ENCODE assay signal across 32 cellular contexts in genomic region chr21:43983860-43984420, GRCh38. TPM values are rescaled to one million over a fixed set of nuclear protein-coding genes. Genes with fewer than 3 reads are reported as not detected.
A peak's percentile ranks its signal among the peaks of the same experiment; 100 is the strongest.
DNase-seq lines count a peak whose midpoint lies in the region; ATAC-seq, FAIRE-seq and TF ChIP-seq lines count a peak whose summit lies in the region.
"Had no signal": no experiment of that assay in that cellular context is flagged by ENCODE, and none has a peak within 500 bp of the region (broad histone marks: within the 10 kb centered on the region; RNA-seq: fewer than 3 reads in every experiment).

No MANE protein-coding gene starts in this region.

- H3K4me1 Mint-ChIP-seq in MCF 10A (ENCODE audit: insufficient read depth, unreplicated experiment) (no peaks in the 10 kb centered on the region), osteocyte (ENCODE audit: unreplicated experiment) (peaks cover 3% of the 10 kb centered on the region)
- peaks cover 5 to 29% (median 20%) of the 10 kb centered on the region in 7 donors for H3K4me1 Mint-ChIP-seq in naive thymus-derived CD4-positive, alpha-beta T cell
- peaks cover 25% of the 10 kb centered on the region for H3K4me1 Mint-ChIP-seq in activated naive CD8-positive, alpha-beta T cell treated with anti-CD3 and anti-CD28 coated beads for 36 hours

- no peak overlapping the region for H3K4me3 ChIP-seq in breast epithelium
- no peak overlapping the region for H3K4me3 ChIP-seq in GM12878
- H3K4me3 ChIP-seq in naive thymus-derived CD4-positive, alpha-beta T cell (ENCODE audit: low read length): no peak overlapping the region
- H3K4me3 ChIP-seq: esophagus squamous epithelium, ovary, PC-9, upper lobe of left lung had no signal

- BruUV-seq in MCF 10A (replicated peaks; lab: Mats Ljungman, UMichigan) (TSS peak; percentile 7), GM12878 (replicated peaks; lab: Mats Ljungman, UMichigan) (TSS peak; percentile 44)

- RAD21 ChIA-PET in GM12878 (lab: Charles Lee; ENCODE audit: unreplicated experiment): no interaction called here

- H3K27ac Mint-ChIP-seq in MCF 10A (ENCODE audit: low read depth, unreplicated experiment) (no peak overlapping the region), osteocyte (ENCODE audit: unreplicated experiment) (no peak overlapping the region)
- peak overlapping the region in 6 of 9 donors; percentile 6 to 83 (median 58) for H3K27ac Mint-ChIP-seq in naive thymus-derived CD4-positive, alpha-beta T cell
- no peak overlapping the region for H3K27ac Mint-ChIP-seq in activated naive CD8-positive, alpha-beta T cell treated with anti-CD3 and anti-CD28 coated beads for 36 hours
- H3K27ac Mint-ChIP-seq: activated CD8-positive, alpha-beta T cell treated with anti-CD3 and anti-CD28 coated beads for 36 hours; activated naive CD4-positive, alpha-beta T cell treated with anti-CD3 and anti-CD28 coated beads, Interleukin-2, amount 50 U/mL, for 24 hours; activated T-helper 2 cell treated with anti-CD3 and anti-CD28 coated beads, Interferon-gamma antibody, Interleukin-2, Interleukin-4, amounts not matched to agents 10 μg/mL and 5 μg/mL and 100 μg/mL, durations not matched to agents 14 hours and 24 hours and 36 hours; T-helper 2 cell treated with Interferon-gamma antibody and Interleukin-4, amounts not matched to agents 5 μg/mL and 100 μg/mL, for 36 hours had no signal

- H3K4me3 Mint-ChIP-seq in MCF 10A (ENCODE audit: unreplicated experiment): no peak overlapping the region
- H3K4me3 Mint-ChIP-seq in naive thymus-derived CD4-positive, alpha-beta T cell: no peak overlapping the region
- no peak overlapping the region for H3K4me3 Mint-ChIP-seq in osteocyte (ENCODE audit: unreplicated experiment)
- no peak overlapping the region for H3K4me3 Mint-ChIP-seq in activated naive CD8-positive, alpha-beta T cell treated with anti-CD3 and anti-CD28 coated beads for 36 hours
- H3K4me3 Mint-ChIP-seq: activated CD8-positive, alpha-beta T cell treated with anti-CD3 and anti-CD28 coated beads for 36 hours; activated naive CD4-positive, alpha-beta T cell treated with anti-CD3 and anti-CD28 coated beads, Interleukin-2, amount 50 U/mL, for 24 hours; CD4-positive, CD25-positive, alpha-beta regulatory T cell; T-helper 2 cell treated with Interferon-gamma antibody and Interleukin-4, amounts not matched to agents 5 μg/mL and 100 μg/mL, for 36 hours had no signal

- TF ChIP-seq POLR2A in breast epithelium (IDR thresholded peaks at IDR 0.05) (no peak), GM12878 (IDR thresholded peaks at IDR 0.05; ENCODE audit: low read depth, low read length) (no peak)

- in situ Hi-C loops in GM12878 (cut with MboI): no loop called here

- no peak overlapping the region for H2AFZ ChIP-seq in GM12878 (ENCODE audit: control insufficient read depth, low read depth, low read length)
- H2AFZ ChIP-seq: PC-9 had no signal

- FAIRE-seq in GM12878 (lab: Jason Lieb, UNC): no peak
- FAIRE-seq: A204.1, endometrium, keratinocyte had no signal

- WGBS in GM12878 (ENCODE audit: insufficient coverage, insufficient replicate concordance, low lambda C conversion rate, missing lambda C conversion rate): 93% methylated on average over 21 of the region's 25 CpGs

- intact Hi-C loops in MCF 10A (cut with micrococcal nuclease) (no loop called here), breast epithelium (cut with DNase I; ENCODE audit: low total_unique reads) (no loop called here), GM12878 (cut with micrococcal nuclease; ENCODE audit: unreplicated experiment) (no loop called here)
- intact Hi-C loops in naive thymus-derived CD4-positive, alpha-beta T cell (cut with micrococcal nuclease): loop anchor here in 1 of 2 donors (10.0 kb wide), 1 partner anchor 61 kb away; no protein-coding TSS in a partner anchor

- no peak overlapping the region for H3K9ac ChIP-seq in GM12878 (ENCODE audit: control insufficient read depth, insufficient read depth, low read length)

- SMC1A ChIA-PET in GM12878 (lab: Charles Lee; ENCODE audit: uncharacterized antibody, unreplicated experiment): no interaction called here

- no peaks in the 10 kb centered on the region for H3K36me3 ChIP-seq in breast epithelium
- peaks cover 3 to 9% of the 10 kb centered on the region in 2 experiments; a peak in 3 of 4 replicates for H3K36me3 ChIP-seq in GM12878 (ENCODE audit: control insufficient read depth in 2 of 2, insufficient read depth in 2 of 2, low read length in 1 of 2)
- H3K36me3 ChIP-seq in naive thymus-derived CD4-positive, alpha-beta T cell (ENCODE audit: control insufficient read depth in 2 of 3, insufficient read depth in 3 of 3, low read length in 3 of 3): peaks cover 0 to 34% (median 3%) of the 10 kb centered on the region in 3 experiments
- H3K36me3 ChIP-seq: ovary had no signal

- TF ChIP-seq EP300 in GM12878 (IDR thresholded peaks at IDR 0.05; ENCODE audit: borderline replicate concordance in 1 of 2, control insufficient read depth in 1 of 2, low read depth in 2 of 2, low read length in 2 of 2): no peak

- no peak for ATAC-seq in GM12878
- no peak for ATAC-seq in naive thymus-derived CD4-positive, alpha-beta T cell
- ATAC-seq: activated CD8-positive, alpha-beta T cell treated with anti-CD3 and anti-CD28 coated beads for 36 hours; foreskin keratinocyte had no signal

- no peak for TF ChIP-seq RAD21 in GM12878 (IDR thresholded peaks at IDR 0.05; ENCODE audit: insufficient read depth, low read depth, low read length)

- H3K9me3 ChIP-seq in breast epithelium (no peaks in the 10 kb centered on the region), GM12878 (replicated peaks; ENCODE audit: control insufficient read depth, insufficient read depth, low read length) (no peaks in the 10 kb centered on the region)
- no peaks in the 10 kb centered on the region for H3K9me3 ChIP-seq in naive thymus-derived CD4-positive, alpha-beta T cell (ENCODE audit: control insufficient read depth in 2 of 3, low read length in 3 of 3)
- H3K9me3 ChIP-seq: esophagus squamous epithelium, ovary, upper lobe of left lung had no signal

- H3K27ac ChIP-seq in breast epithelium: no peak overlapping the region
- no peak overlapping the region for H3K27ac ChIP-seq in GM12878 (ENCODE audit: control insufficient read depth, insufficient read depth)
- no peak overlapping the region for H3K27ac ChIP-seq in naive thymus-derived CD4-positive, alpha-beta T cell (ENCODE audit: low read depth, low read length)
- H3K27ac ChIP-seq: esophagus squamous epithelium, foreskin keratinocyte, ovary, PC-9, upper lobe of left lung had no signal

- POLR2A ChIA-PET in MCF 10A (lab: Yijun Ruan, JAX): interaction anchor here (0.6 kb wide), 1 partner anchor 100 kb away, joined by 4 read pairs; no protein-coding TSS in a partner anchor
- POLR2A ChIA-PET in GM12878 (lab: Charles Lee): no interaction called here
- POLR2A ChIA-PET in naive thymus-derived CD4-positive, alpha-beta T cell (lab: Charles Lee): interaction anchor here (0.7 kb wide), 1 partner anchor 372 kb away, joined by 3 read pairs; no protein-coding TSS in a partner anchor

- H4K20me1 ChIP-seq in GM12878 (ENCODE audit: control insufficient read depth, insufficient read depth): no peaks in the 10 kb centered on the region

- H3K27me3 Mint-ChIP-seq in MCF 10A (ENCODE audit: insufficient read depth, unreplicated experiment): no peaks in the 10 kb centered on the region
- H3K27me3 Mint-ChIP-seq in naive thymus-derived CD4-positive, alpha-beta T cell: no peaks in the 10 kb centered on the region
- no peaks in the 10 kb centered on the region for H3K27me3 Mint-ChIP-seq in osteocyte (ENCODE audit: unreplicated experiment)
- H3K27me3 Mint-ChIP-seq in activated naive CD8-positive, alpha-beta T cell treated with anti-CD3 and anti-CD28 coated beads for 36 hours: no peaks in the 10 kb centered on the region
- H3K27me3 Mint-ChIP-seq: activated CD8-positive, alpha-beta T cell treated with anti-CD3 and anti-CD28 coated beads for 36 hours; activated naive CD4-positive, alpha-beta T cell treated with anti-CD3 and anti-CD28 coated beads, Interleukin-2, amount 50 U/mL, for 24 hours; CD4-positive, CD25-positive, alpha-beta regulatory T cell; naive B cell had no signal

- H3K79me2 ChIP-seq in GM12878 (ENCODE audit: control insufficient read depth, insufficient read depth, low read length): no peaks in the 10 kb centered on the region

- no peak overlapping the region for H3K4me2 ChIP-seq in GM12878 (ENCODE audit: control insufficient read depth, insufficient read depth)
- H3K4me2 ChIP-seq: PC-9 had no signal

- no peak for TF ChIP-seq CTCF in MCF 10A (IDR thresholded peaks at IDR 0.05; ENCODE audit: unreplicated experiment)
- no peak for TF ChIP-seq CTCF in breast epithelium (IDR thresholded peaks at IDR 0.05)
- TF ChIP-seq CTCF in GM12878 (IDR thresholded peaks at IDR 0.05 in 2 of 3, conservative IDR thresholded peaks at IDR 0.05 in 1 of 3; ENCODE audit: control insufficient read depth in 2 of 3, extremely low read depth in 1 of 3, insufficient read depth in 1 of 3, low read depth in 3 of 3, low read length in 3 of 3): no peak
- no peak for TF ChIP-seq CTCF in osteocyte (IDR thresholded peaks at IDR 0.05)

- CTCF ChIA-PET in MCF 10A (lab: Yijun Ruan, JAX) (interaction anchor here (0.6 to 1.0 kb wide), 4 partner anchors 67 to 199 kb away, joined by 3 to 5 read pairs (median 3); no protein-coding TSS in a partner anchor), GM12878 (lab: Yijun Ruan, JAX) (interaction anchor here (1.0 kb wide), 1 partner anchor 9 kb away, joined by 4 read pairs; no protein-coding TSS in a partner anchor)
- CTCF ChIA-PET in naive thymus-derived CD4-positive, alpha-beta T cell (lab: Charles Lee): interaction anchor here (0.5 to 1.7 kb wide), 3 partner anchors 9 to 83 kb away, joined by 3 to 4 read pairs (median 4); no protein-coding TSS in a partner anchor

- H3K9me3 Mint-ChIP-seq in MCF 10A (ENCODE audit: unreplicated experiment) (no peaks in the 10 kb centered on the region), osteocyte (ENCODE audit: unreplicated experiment) (no peaks in the 10 kb centered on the region)
- no peaks in the 10 kb centered on the region for H3K9me3 Mint-ChIP-seq in naive thymus-derived CD4-positive, alpha-beta T cell
- no peaks in the 10 kb centered on the region for H3K9me3 Mint-ChIP-seq in activated naive CD8-positive, alpha-beta T cell treated with anti-CD3 and anti-CD28 coated beads for 36 hours
- H3K9me3 Mint-ChIP-seq: activated CD8-positive, alpha-beta T cell treated with anti-CD3 and anti-CD28 coated beads for 36 hours; activated naive CD4-positive, alpha-beta T cell treated with anti-CD3 and anti-CD28 coated beads, Interleukin-2, amount 50 U/mL, for 24 hours; activated T-helper 2 cell treated with anti-CD3 and anti-CD28 coated beads, Interferon-gamma antibody, Interleukin-2, Interleukin-4, amounts not matched to agents 10 μg/mL and 5 μg/mL and 100 μg/mL, durations not matched to agents 14 hours and 24 hours and 36 hours; CD4-positive, CD25-positive, alpha-beta regulatory T cell; naive B cell; T-helper 2 cell treated with Interferon-gamma antibody and Interleukin-4, amounts not matched to agents 5 μg/mL and 100 μg/mL, for 36 hours had no signal

- H3K27me3 ChIP-seq in breast epithelium: no peaks in the 10 kb centered on the region
- no peaks in the 10 kb centered on the region for H3K27me3 ChIP-seq in GM12878 (replicated peaks in 1 of 2; ENCODE audit: control insufficient read depth in 2 of 2, insufficient read depth in 2 of 2, low read length in 1 of 2)
- H3K27me3 ChIP-seq in naive thymus-derived CD4-positive, alpha-beta T cell (ENCODE audit: control insufficient read depth in 2 of 2, insufficient read depth in 2 of 2, low read length in 2 of 2): no peaks in the 10 kb centered on the region
- H3K27me3 ChIP-seq: esophagus squamous epithelium, ovary, upper lobe of left lung had no signal

- H3K36me3 Mint-ChIP-seq in MCF 10A (ENCODE audit: insufficient read depth, unreplicated experiment) (peaks cover 20% of the 10 kb centered on the region), osteocyte (ENCODE audit: unreplicated experiment) (peaks cover 23% of the 10 kb centered on the region)
- peaks cover 0 to 6% (median 3%) of the 10 kb centered on the region in 5 donors for H3K36me3 Mint-ChIP-seq in naive thymus-derived CD4-positive, alpha-beta T cell
- H3K36me3 Mint-ChIP-seq in activated naive CD8-positive, alpha-beta T cell treated with anti-CD3 and anti-CD28 coated beads for 36 hours: no peaks in the 10 kb centered on the region
- H3K36me3 Mint-ChIP-seq: activated naive CD4-positive, alpha-beta T cell treated with anti-CD3 and anti-CD28 coated beads, Interleukin-2, amount 50 U/mL, for 24 hours; naive B cell had no signal

- no peaks in the 10 kb centered on the region for H3K4me1 ChIP-seq in breast epithelium
- H3K4me1 ChIP-seq in GM12878 (ENCODE audit: control insufficient read depth, insufficient read depth, low read length): no peaks in the 10 kb centered on the region
- peaks cover 0 to 6% of the 10 kb centered on the region in 2 donors for H3K4me1 ChIP-seq in naive thymus-derived CD4-positive, alpha-beta T cell (ENCODE audit: control insufficient read depth in 2 of 2, insufficient read depth in 2 of 2, low read length in 2 of 2)
- H3K4me1 ChIP-seq: foreskin keratinocyte, upper lobe of left lung had no signal

- no peak for DNase-seq in MCF 10A (ENCODE audit: unreplicated experiment)
- DNase-seq in breast epithelium (ENCODE audit: low spot score in 2 of 2): no peak
- DNase-seq in GM12878 (ENCODE audit: low read depth, low spot score): no peak
- DNase-seq in naive thymus-derived CD4-positive, alpha-beta T cell: no peak
- no peak for DNase-seq in H4 (ENCODE audit: low spot score)
- no peak for DNase-seq in osteocyte (ENCODE audit: extremely low spot score, unreplicated experiment)
- DNase-seq in NCI-H1436 treated with DMSO at 0.1 percent for 48 hours (lab: John Stamatoyannopoulos, UW): no peak
- no peak for DNase-seq in activated naive CD8-positive, alpha-beta T cell treated with anti-CD3 and anti-CD28 coated beads for 36 hours
- DNase-seq: activated CD8-positive, alpha-beta T cell treated with anti-CD3 and anti-CD28 coated beads for 36 hours; AML-193; CD4-positive, CD25-positive, alpha-beta regulatory T cell; esophagus squamous epithelium; foreskin keratinocyte; HCEC 1CT; Karpas-422; naive B cell; NCI-H1417; NCI-H2081; NCI-H2227 treated with DMSO at 0.1 percent for 48 hours; NCI-H526; NK-92 treated with Interleukin-12 subunit alpha and Interleukin-12 subunit beta, amount 100 ng/mL, for 24 hours; ovary; PC-9; SHP77; stimulated activated naive CD4-positive, alpha-beta T cell had no signal

RNA-seq across cellular contexts. Expression of gene TRAPPC10, which starts 28.2 kb away (rescaled TPM):
- total RNA-seq in MCF 10A (2022): 33.0 and 39.3 TPM in 2 replicates
- total RNA-seq in breast epithelium: 10 to 100 TPM; 27.4 to 35.0 (median 31.1) TPM
- total RNA-seq in GM12878 (2013; cell fraction: nucleolus; rRNA removed): 156 and 162 TPM in 2 replicates
- total RNA-seq in GM12878 (2014; rRNA removed): 31.0 and 40.9 TPM in 2 replicates
- total RNA-seq in GM12878 (2014; rRNA removed; fragmentation: Illumina TruSeq; extraction: Trizol): 27.5 and 28.9 TPM in 2 replicates
- 34.4 and 39.6 TPM in 2 replicates for total RNA-seq in GM12878 (2021)
- 12.1 TPM for polyA plus RNA-seq in GM12878 (2011; ENCODE audit: low read depth)
- polyA plus RNA-seq in GM12878 (2011; rRNA removed): 24.5 and 38.7 TPM in 2 replicates
- 28.0 and 29.3 TPM in 2 replicates for polyA plus RNA-seq in GM12878 (2011; cell fraction: cytosol; rRNA removed)
- polyA plus RNA-seq in GM12878 (2011; cell fraction: nucleus; rRNA removed): 85.3 and 93.6 TPM in 2 replicates
- 15.4 and 19.3 TPM in 2 replicates for polyA plus RNA-seq in GM12878 (2012)
- 33.9 and 34.8 TPM in 2 replicates for polyA plus RNA-seq in GM12878 (2014; fragmentation: Illumina TruSeq; extraction: Trizol)
- 1 to 10 TPM; 1.1 to 2.5 TPM for polyA plus RNA-seq in GM12878 (2014; fragmentation: Nextera tagmentation; extraction: Ambion mirVana)
- 27.5 and 28.4 TPM in 2 replicates for polyA plus RNA-seq in GM12878 (2014; rRNA removed)
- polyA plus RNA-seq in GM12878 (2016; fragmentation: Nextera tagmentation; extraction: Ambion mirVana): 10 to 100 TPM in 1 of 2 experiments, 1 to 10 TPM in 1; 5.9 to 14.3 TPM
- polyA minus RNA-seq in GM12878 (2011; rRNA and poly(A)+ RNA removed): 35.3 and 39.6 TPM in 2 replicates
- polyA minus RNA-seq in GM12878 (2011; cell fraction: cytosol; rRNA and poly(A)+ RNA removed): 18.2 and 19.4 TPM in 2 replicates
- 28.7 and 56.4 TPM in 2 replicates for polyA minus RNA-seq in GM12878 (2011; cell fraction: nucleus; rRNA and poly(A)+ RNA removed)
- total RNA-seq in naive thymus-derived CD4-positive, alpha-beta T cell: 100 to 1,000 TPM in 2 of 5 experiments, 10 to 100 TPM in 3; 80.6 to 119 (median 93.2) TPM
- polyA plus RNA-seq in naive thymus-derived CD4-positive, alpha-beta T cell: 10 to 100 TPM; 15.6 to 26.5 TPM
- total RNA-seq in H4 (2014; rRNA removed; shearing (Covaris generic)): 15.0 and 16.5 TPM in 2 replicates
- total RNA-seq in osteocyte: 41.7 and 46.1 TPM in 2 replicates
- total RNA-seq in activated naive CD8-positive, alpha-beta T cell treated with anti-CD3 and anti-CD28 coated beads for 36 hours: 10 to 100 TPM; 42.4 to 44.4 TPM

Comparison
In these comparisons a context has a peak if more than half of its experiments do, and no peak if none do; other contexts are left out.
1. H3K27ac Mint-ChIP-seq: peak in naive thymus-derived CD4-positive, alpha-beta T cell (6 of 9); none in MCF 10A (single experiment), osteocyte (single experiment) and activated naive CD8-positive, alpha-beta T cell treated with anti-CD3 and anti-CD28 coated beads for 36 hours (single experiment).